22 cellular contexts compared by ENCODE assay signal in the genomic region with DNA sequence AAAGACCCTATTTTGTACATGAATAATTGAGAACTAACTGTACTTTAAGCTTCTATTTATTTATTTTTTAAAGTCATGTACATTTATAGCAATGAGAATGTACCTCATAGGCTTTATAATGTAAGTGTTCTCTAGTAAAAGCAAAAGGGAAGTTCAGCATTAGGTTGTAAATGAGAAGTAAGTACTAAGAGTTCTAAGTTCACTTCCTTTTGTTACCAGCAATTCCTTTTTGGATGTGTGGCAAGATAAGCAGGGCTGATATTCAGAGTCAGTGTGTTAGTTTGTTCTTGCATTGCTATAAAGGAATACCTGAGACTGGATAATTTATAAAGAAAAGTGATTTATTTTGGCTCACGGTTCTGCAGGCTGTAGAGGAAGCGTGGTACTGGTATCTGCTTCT. TPM values are rescaled to one million over a fixed set of nuclear protein-coding genes. Genes with fewer than 3 reads are reported as not detected.
DNase-seq lines count a peak whose midpoint lies in the region; ATAC-seq, FAIRE-seq and TF ChIP-seq lines count a peak whose summit lies in the region.
"Had no signal": no experiment of that assay in that cellular context is flagged by ENCODE, and none has a peak within 500 bp of the region (broad histone marks: within the 10 kb centered on the region; RNA-seq: fewer than 3 reads in every experiment).

No MANE protein-coding gene starts in this region.

- no peak for TF ChIP-seq CTCF in pancreas (IDR thresholded peaks at IDR 0.05)
- no peak for TF ChIP-seq CTCF in endothelial cell (IDR thresholded peaks at IDR 0.05; ENCODE audit: unreplicated experiment)

- no peaks in the 10 kb centered on the region for H3K4me1 Mint-ChIP-seq in endothelial cell (ENCODE audit: unreplicated experiment)
- H3K4me1 Mint-ChIP-seq: activated naive CD4-positive, alpha-beta T cell treated with anti-CD3 and anti-CD28 coated beads, Interleukin-2, amount 50 U/mL, for 24 hours had no signal

- H3K36me3 ChIP-seq in pancreas = no peaks in the 10 kb centered on the region
- H3K36me3 ChIP-seq: heart left ventricle, left ventricle myocardium inferior, MG63, suprapubic skin had no signal

- 84 to 88% methylated on average over 2 of the region's 2 CpGs for WGBS in pancreas, 2 donors

- H3K36me3 Mint-ChIP-seq in endothelial cell (ENCODE audit: low read depth, unreplicated experiment) = no peaks in the 10 kb centered on the region
- H3K36me3 Mint-ChIP-seq: activated naive CD4-positive, alpha-beta T cell treated with anti-CD3 and anti-CD28 coated beads, Interleukin-2, amount 50 U/mL, for 24 hours; CD14-positive monocyte had no signal

- peak; percentile 54 for DNase-seq in GDM1 (lab: John Stamatoyannopoulos, UW)
- peak; percentile 68 for DNase-seq in NOMO-1 treated with dmso at 0.1 percent for 144 hours (lab: John Stamatoyannopoulos, UW; ENCODE audit: unreplicated experiment)
- no peak for DNase-seq in pancreas
- no peak for DNase-seq in endothelial cell (ENCODE audit: low spot score)
- DNase-seq in NCI-H2171 treated with DMSO at 0.1 percent for 48 hours (lab: John Stamatoyannopoulos, UW) = no peak
- DNase-seq in H54 (ENCODE audit: insufficient read length, low spot score) = no peak
- DNase-seq: effector memory CD8-positive, alpha-beta T cell; heart left ventricle; left ventricle myocardium inferior; MG63; NCI-H1694 treated with DMSO at 0.1 percent for 48 hours; NCI-H345; T1000 had no signal

- H3K9me3 Mint-ChIP-seq in endothelial cell (ENCODE audit: unreplicated experiment) = peaks cover 4% of the 10 kb centered on the region

- TF ChIP-seq POLR2A in GM18505 (IDR thresholded peaks at IDR 0.05; ENCODE audit: borderline replicate concordance, extremely low read depth, insufficient read depth, insufficient read length) (no peak), H54 (IDR thresholded peaks at IDR 0.05; ENCODE audit: low read depth, low read length) (no peak)

- no peak overlapping the region for H3K4me3 ChIP-seq in pancreas
- H3K4me3 ChIP-seq: heart left ventricle, left ventricle myocardium inferior, MG63, SK-N-MC, suprapubic skin had no signal

- no peak overlapping the region for H3K27ac ChIP-seq in pancreas
- H3K27ac ChIP-seq: heart left ventricle, HL-60, left ventricle myocardium inferior, SK-N-MC, suprapubic skin had no signal

- no peak for ATAC-seq in pancreas
- ATAC-seq in GM18505 (IDR thresholded peaks at IDR 0.05; ENCODE audit: unreplicated experiment) = no peak
- ATAC-seq: effector memory CD8-positive, alpha-beta T cell; heart left ventricle had no signal

- H3K27me3 ChIP-seq in pancreas = no peaks in the 10 kb centered on the region
- H3K27me3 ChIP-seq: heart left ventricle, MG63, suprapubic skin had no signal

- H3K4me3 Mint-ChIP-seq in endothelial cell (ENCODE audit: unreplicated experiment) = no peak overlapping the region
- H3K4me3 Mint-ChIP-seq: activated naive CD4-positive, alpha-beta T cell treated with anti-CD3 and anti-CD28 coated beads, Interleukin-2, amount 50 U/mL, for 24 hours; CD14-positive monocyte; effector memory CD8-positive, alpha-beta T cell had no signal

- intact Hi-C loops in pancreas (cut with DNase I) = no loop called here

- no peaks in the 10 kb centered on the region for H3K9me3 ChIP-seq in pancreas

- no peaks in the 10 kb centered on the region for H3K4me1 ChIP-seq in pancreas
- H3K4me1 ChIP-seq: suprapubic skin had no signal

- H3K27ac Mint-ChIP-seq in endothelial cell (ENCODE audit: unreplicated experiment) = no peak overlapping the region
- H3K27ac Mint-ChIP-seq: activated naive CD4-positive, alpha-beta T cell treated with anti-CD3 and anti-CD28 coated beads, Interleukin-2, amount 50 U/mL, for 24 hours; CD14-positive monocyte; effector memory CD8-positive, alpha-beta T cell had no signal

- H3K27me3 Mint-ChIP-seq in endothelial cell (ENCODE audit: unreplicated experiment) = no peaks in the 10 kb centered on the region
- H3K27me3 Mint-ChIP-seq: effector memory CD8-positive, alpha-beta T cell had no signal

- peak; percentile 57 for FAIRE-seq in colon (lab: Jason Lieb, UNC)
- FAIRE-seq in pancreas (lab: Jason Lieb, UNC) = peak; percentile 47
- FAIRE-seq in H54 (lab: Jason Lieb, UNC) = no peak
- FAIRE-seq: RCC 7860 had no signal

RNA-seq across cellular contexts. Expression of gene CCN2, which starts 54.0 kb away (rescaled TPM):
- total RNA-seq in pancreas (10 to 100 TPM; 22.5 to 68.2 (median 37.7) TPM), endothelial cell (ENCODE audit: unreplicated experiment) (12.0 TPM)
- 10 to 100 TPM; 18.4 to 30.4 TPM for polyA plus RNA-seq in pancreas
- total RNA-seq: activated CD8-positive, alpha-beta memory T cell treated with anti-CD3 and anti-CD28 coated beads for 36 hours had no signal
- polyA plus RNA-seq: CD14-positive monocyte had no signal

Comparison
In these comparisons a context has a peak if more than half of its experiments do, and no peak if none do; other contexts are left out.
1. DNase-seq: peak in GDM1 (single experiment) and NOMO-1 treated with dmso at 0.1 percent for 144 hours (single experiment); none in pancreas (0 of 6), endothelial cell (single experiment), NCI-H2171 treated with DMSO at 0.1 percent for 48 hours (single experiment) and H54 (single experiment).